Comparison of ENCODE assay signal across 29 cellular contexts in the genomic region with DNA sequence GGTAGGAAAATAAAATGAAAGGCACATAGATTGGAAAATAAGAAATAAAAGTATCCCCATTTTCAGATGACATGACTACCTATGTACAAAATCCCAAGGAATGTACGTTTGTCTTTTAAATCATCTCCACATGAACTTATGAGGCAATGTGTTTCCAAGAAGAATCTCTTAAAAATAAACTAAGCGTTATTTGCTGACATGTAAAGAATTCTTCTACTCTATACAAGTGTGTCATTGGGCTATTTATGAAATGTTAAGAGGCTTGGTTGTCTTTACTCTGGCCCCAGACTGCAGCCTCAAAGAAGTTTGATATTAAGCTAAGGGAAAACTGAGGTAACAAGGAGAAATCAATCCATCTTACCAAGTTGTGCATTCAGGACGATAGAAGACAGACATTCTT.
"Had no signal": no experiment of that assay in that cellular context is flagged by ENCODE, and none has a peak within 500 bp of the region (broad histone marks: within the 10 kb centered on the region; RNA-seq: fewer than 3 reads in every experiment).

No MANE protein-coding gene starts in this region.

- H3K27ac Mint-ChIP-seq: natural killer cell; nephron; neural progenitor cell; progenitor cell of endocrine pancreas; stimulated activated memory B cell treated with anti-CD40 and anti-IgM and Interleukin-4, amounts not matched to agents 10 μg/mL and 1 μg/mL and 100 μg/mL, for 72 hours; stimulated activated naive CD8-positive, alpha-beta T cell treated with anti-CD3 and anti-CD28 coated beads, Interleukin-15, amount 100 ng/mL, for 72 hours; type B pancreatic cell had no signal

- H3K4me2 ChIP-seq: neural progenitor cell had no signal

- H3K9ac ChIP-seq: neural progenitor cell, parathyroid adenoma had no signal

- H2AFZ ChIP-seq: neural progenitor cell, parathyroid adenoma had no signal

- DNase-seq: natural killer cell; occipital lobe; ovary; posterior cingulate gyrus; psoas muscle; right cardiac atrium; right lobe of liver; sigmoid colon; small intestine; stimulated activated CD4-positive, alpha-beta T cell treated with anti-CD3 and anti-CD28 coated beads, Interleukin-15, amount 100 ng/mL, for 24 hours; stimulated activated CD4-positive, alpha-beta T cell treated with anti-CD3 and anti-CD28 coated beads, Interleukin-2, amount 100 ng/mL, for 24 hours; stimulated activated CD4-positive, alpha-beta T cell treated with anti-CD3 and anti-CD28 coated beads, Interleukin-2, amount 100 ng/mL, for 48 hours; stimulated activated CD4-positive, alpha-beta T cell treated with anti-CD3 and anti-CD28 coated beads, Interleukin-4, amount 100 ng/mL, for 24 hours; stimulated activated naive CD4-positive, alpha-beta T cell; stimulated activated naive CD8-positive, alpha-beta T cell treated with anti-CD3 and anti-CD28 coated beads, Interleukin-15, amount 100 ng/mL, for 72 hours; stimulated activated naive CD8-positive, alpha-beta T cell treated with anti-CD3 and anti-CD28 coated beads, Interleukin-15, Interleukin-2, amounts not matched to agents 100 U/mL and 50 U/mL, for 24 hours; substantia nigra; testis; tibial artery; transverse colon; upper lobe of right lung; uterus had no signal

- H3K9me3 ChIP-seq: ovary, psoas muscle, right lobe of liver, sigmoid colon, suprapubic skin, testis, tibial artery, transverse colon, upper lobe of right lung, uterus had no signal

- H3K9me3 Mint-ChIP-seq: natural killer cell; stimulated activated memory B cell treated with anti-CD40 and anti-IgM and Interleukin-4, amounts not matched to agents 10 μg/mL and 1 μg/mL and 100 μg/mL, for 72 hours; stimulated activated naive CD8-positive, alpha-beta T cell treated with anti-CD3 and anti-CD28 coated beads, Interleukin-15, amount 100 ng/mL, for 72 hours had no signal

- H3K4me1 Mint-ChIP-seq: natural killer cell; nephron; stimulated activated memory B cell treated with anti-CD40 and anti-IgM and Interleukin-4, amounts not matched to agents 10 μg/mL and 1 μg/mL and 100 μg/mL, for 72 hours; stimulated activated naive CD8-positive, alpha-beta T cell treated with anti-CD3 and anti-CD28 coated beads, Interleukin-15, amount 100 ng/mL, for 72 hours had no signal

- FAIRE-seq: small intestine had no signal

- H3K4me3 ChIP-seq: neural progenitor cell, ovary, psoas muscle, right lobe of liver, sigmoid colon, suprapubic skin, testis, tibial artery, transverse colon, upper lobe of right lung, uterus had no signal

- H3K4me3 Mint-ChIP-seq: natural killer cell; nephron; neural progenitor cell; stimulated activated memory B cell treated with anti-CD40 and anti-IgM and Interleukin-4, amounts not matched to agents 10 μg/mL and 1 μg/mL and 100 μg/mL, for 72 hours; stimulated activated naive CD8-positive, alpha-beta T cell treated with anti-CD3 and anti-CD28 coated beads, Interleukin-15, amount 100 ng/mL, for 72 hours; type B pancreatic cell had no signal

- H3K36me3 ChIP-seq: neural progenitor cell, ovary, right lobe of liver, sigmoid colon, suprapubic skin, tibial artery, transverse colon, upper lobe of right lung, uterus had no signal

- H3K27ac ChIP-seq: neural progenitor cell, ovary, parathyroid adenoma, psoas muscle, right lobe of liver, sigmoid colon, suprapubic skin, testis, tibial artery, transverse colon, upper lobe of right lung, uterus had no signal

- H3K27me3 Mint-ChIP-seq: progenitor cell of endocrine pancreas had no signal

- H3K36me3 Mint-ChIP-seq: natural killer cell; neural progenitor cell; stimulated activated memory B cell treated with anti-CD40 and anti-IgM and Interleukin-4, amounts not matched to agents 10 μg/mL and 1 μg/mL and 100 μg/mL, for 72 hours; type B pancreatic cell had no signal

- ATAC-seq: natural killer cell; psoas muscle; right cardiac atrium; right lobe of liver; stimulated activated memory B cell treated with anti-CD40 and anti-IgM and Interleukin-4, amounts not matched to agents 10 μg/mL and 1 μg/mL and 100 μg/mL, for 72 hours; stimulated activated naive CD8-positive, alpha-beta T cell treated with anti-CD3 and anti-CD28 coated beads, Interleukin-15, amount 100 ng/mL, for 72 hours; stimulated activated naive CD8-positive, alpha-beta T cell treated with anti-CD3 and anti-CD28 coated beads, Interleukin-15, Interleukin-2, amounts not matched to agents 100 U/mL and 50 U/mL, for 24 hours; upper lobe of right lung had no signal

- H3K79me2 ChIP-seq: parathyroid adenoma had no signal

- H3K27me3 ChIP-seq: neural progenitor cell, right lobe of liver, sigmoid colon, suprapubic skin, testis, tibial artery, transverse colon, upper lobe of right lung had no signal

- H3K4me1 ChIP-seq: neural progenitor cell, parathyroid adenoma, psoas muscle, right lobe of liver, sigmoid colon, suprapubic skin, testis, tibial artery, transverse colon, upper lobe of right lung, uterus had no signal
